ENCODE assay signal across 8 cellular contexts in the genomic region with DNA sequence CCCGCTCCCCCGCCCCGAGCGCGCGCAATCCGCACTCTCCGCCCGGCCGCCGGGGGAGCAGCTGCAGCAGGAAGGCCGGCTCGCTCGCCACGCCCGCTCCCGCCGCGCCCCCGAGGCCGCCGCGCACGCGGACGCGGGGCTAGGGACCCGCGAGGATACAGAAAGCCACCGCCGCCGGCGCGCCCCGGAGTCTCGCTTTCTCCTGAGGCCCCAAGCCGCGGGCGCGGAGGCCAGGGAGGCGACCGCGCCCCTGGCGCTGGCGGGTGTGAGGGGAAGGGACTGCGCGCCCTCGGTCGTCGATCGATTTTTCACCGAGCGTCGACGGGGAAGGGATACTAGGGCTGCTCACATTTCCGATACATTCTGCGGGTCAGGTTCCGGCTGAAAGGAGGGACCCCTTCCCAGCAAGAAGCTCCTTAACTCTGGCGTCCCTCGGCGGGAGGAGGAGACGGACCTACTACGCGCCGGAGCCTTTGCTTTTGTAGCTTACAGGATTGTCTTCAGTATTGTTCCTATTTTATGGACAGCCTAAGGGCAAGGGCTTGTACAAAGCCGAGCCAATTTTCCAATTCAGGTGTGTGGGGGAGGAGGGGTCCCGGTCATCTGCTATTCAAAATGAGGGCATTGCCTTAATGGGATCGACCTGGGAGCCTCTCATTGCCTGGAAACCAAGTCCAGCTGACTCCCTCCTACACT. TPM values are rescaled to one million over a fixed set of nuclear protein-coding genes. Genes with fewer than 3 reads are reported as not detected.
DNase-seq lines count a peak whose midpoint lies in the region; ATAC-seq and TF ChIP-seq lines count a peak whose summit lies in the region.

No MANE protein-coding gene starts in this region.

- intact Hi-C loops in naive thymus-derived CD4-positive, alpha-beta T cell (cut with micrococcal nuclease), result loop anchor here (1.0 to 5.0 kb wide), 16 partner anchors 15 to 598 kb away; a partner anchor contains a TSS

- DNase-seq in COLO668 (lab: John Stamatoyannopoulos, UW; ENCODE audit: unreplicated experiment) (peak; percentile 95), HUDEP-2 (lab: John Stamatoyannopoulos, UW; ENCODE audit: unreplicated experiment in 76 of 76) (peak in 63 of 76 experiments; percentile 6 to 84 (median 61)), OCI-M1 (lab: John Stamatoyannopoulos, UW) (peak; percentile 99), fibroblast of lung (ENCODE audit: low read depth in 2 of 2) (peak; percentile 69 to 73)
- peak; percentile 85 to 89 for DNase-seq in activated T-cell treated with anti-CD3 and anti-CD28 coated beads, Interleukin-2, amount 50 U/mL, for 72 hours
- DNase-seq in naive thymus-derived CD4-positive, alpha-beta T cell, result peak; percentile 59 to 86 (median 73)

- peaks cover 3 to 5% of the 10 kb centered on the region in 2 donors for H3K36me3 Mint-ChIP-seq in activated T-cell treated with anti-CD3 and anti-CD28 coated beads, Interleukin-2, amount 50 U/mL, for 72 hours (ENCODE audit: insufficient read depth in 2 of 2)
- H3K36me3 Mint-ChIP-seq in naive thymus-derived CD4-positive, alpha-beta T cell, result peaks cover 0 to 14% (median 0%) of the 10 kb centered on the region in 5 donors
- H3K36me3 Mint-ChIP-seq in stimulated activated memory B cell treated with anti-CD40 and anti-IgM and Interleukin-4, amounts not matched to agents 10 μg/mL and 1 μg/mL and 100 μg/mL, for 72 hours, result no peaks in the 10 kb centered on the region

- H3K9me3 Mint-ChIP-seq in activated T-cell treated with anti-CD3 and anti-CD28 coated beads, Interleukin-2, amount 50 U/mL, for 72 hours, result no peaks in the 10 kb centered on the region
- no peaks in the 10 kb centered on the region for H3K9me3 Mint-ChIP-seq in naive thymus-derived CD4-positive, alpha-beta T cell
- H3K9me3 Mint-ChIP-seq in stimulated activated memory B cell treated with anti-CD40 and anti-IgM and Interleukin-4, amounts not matched to agents 10 μg/mL and 1 μg/mL and 100 μg/mL, for 72 hours, result no peaks in the 10 kb centered on the region

- H3K27ac ChIP-seq in fibroblast of lung (ENCODE audit: insufficient read depth, low read length), result peak overlapping the region; percentile 80
- peak overlapping the region; percentile 29 for H3K27ac ChIP-seq in naive thymus-derived CD4-positive, alpha-beta T cell (ENCODE audit: low read depth, low read length)

- CTCF ChIA-PET in naive thymus-derived CD4-positive, alpha-beta T cell (lab: Charles Lee), result interaction anchor here (0.5 to 2.6 kb wide), 7 partner anchors 9 to 167 kb away, joined by 3 to 13 read pairs (median 3); no protein-coding TSS in a partner anchor

- no peak for TF ChIP-seq CTCF in fibroblast of lung (conservative IDR thresholded peaks at IDR 0.05 in 1 of 2, IDR thresholded peaks at IDR 0.05 in 1 of 2; ENCODE audit: low read depth in 1 of 2, low read length in 2 of 2)

- H4K20me1 ChIP-seq in fibroblast of lung (ENCODE audit: control insufficient read depth, extremely low read depth, insufficient read depth, low read length), result no peaks in the 10 kb centered on the region

- H3K4me3 ChIP-seq in fibroblast of lung (replicated peaks in 1 of 4; ENCODE audit: control extremely low read depth in 1 of 4, insufficient read depth in 1 of 4, low read depth in 3 of 4, low read length in 4 of 4), result peak overlapping the region; percentile 53 to 83 (median 66)
- peak overlapping the region; percentile 67 for H3K4me3 ChIP-seq in naive thymus-derived CD4-positive, alpha-beta T cell (ENCODE audit: low read length)

- peak overlapping the region; percentile 91 for H3K9ac ChIP-seq in fibroblast of lung (ENCODE audit: insufficient read depth, low read length)

- ATAC-seq in GM19468 (IDR thresholded peaks at IDR 0.05; ENCODE audit: extremely low read depth, unreplicated experiment), result peak; percentile 23
- peak in 1 of 2 donors; percentile 82 for ATAC-seq in activated T-cell treated with anti-CD3 and anti-CD28 coated beads, Interleukin-2, amount 50 U/mL, for 72 hours (replicated peaks in 1 of 2)
- peak; percentile 83 for ATAC-seq in naive thymus-derived CD4-positive, alpha-beta T cell
- peak; percentile 79 for ATAC-seq in stimulated activated memory B cell treated with anti-CD40 and anti-IgM and Interleukin-4, amounts not matched to agents 10 μg/mL and 1 μg/mL and 100 μg/mL, for 72 hours

- peak overlapping the region; percentile 11 for H2AFZ ChIP-seq in fibroblast of lung (ENCODE audit: low read length)

- peaks cover 15% of the 10 kb centered on the region for H3K4me1 ChIP-seq in fibroblast of lung (ENCODE audit: control insufficient read depth, extremely low read depth, insufficient read depth, low read length)
- H3K4me1 ChIP-seq in naive thymus-derived CD4-positive, alpha-beta T cell (ENCODE audit: control insufficient read depth in 2 of 2, insufficient read depth in 2 of 2, low read length in 2 of 2), result peaks cover 8 to 17% of the 10 kb centered on the region in 2 donors

- H3K27me3 ChIP-seq in fibroblast of lung (ENCODE audit: control insufficient read depth, insufficient read depth, low read length), result no peaks in the 10 kb centered on the region
- no peaks in the 10 kb centered on the region for H3K27me3 ChIP-seq in naive thymus-derived CD4-positive, alpha-beta T cell (ENCODE audit: control insufficient read depth in 2 of 2, insufficient read depth in 2 of 2, low read length in 2 of 2)

- peaks cover 33% of the 10 kb centered on the region for H3K27me3 Mint-ChIP-seq in activated T-cell treated with anti-CD3 and anti-CD28 coated beads, Interleukin-2, amount 50 U/mL, for 72 hours (ENCODE audit: low read depth)
- peaks cover 15 to 33% (median 22%) of the 10 kb centered on the region in 5 donors for H3K27me3 Mint-ChIP-seq in naive thymus-derived CD4-positive, alpha-beta T cell
- H3K27me3 Mint-ChIP-seq in stimulated activated memory B cell treated with anti-CD40 and anti-IgM and Interleukin-4, amounts not matched to agents 10 μg/mL and 1 μg/mL and 100 μg/mL, for 72 hours, result no peaks in the 10 kb centered on the region

- H3K79me2 ChIP-seq in fibroblast of lung (ENCODE audit: control insufficient read depth, insufficient read depth, low read length), result peaks cover 4% of the 10 kb centered on the region

- H3K4me1 Mint-ChIP-seq in activated T-cell treated with anti-CD3 and anti-CD28 coated beads, Interleukin-2, amount 50 U/mL, for 72 hours (ENCODE audit: low read depth), result peaks cover 49% of the 10 kb centered on the region
- peaks cover 21 to 65% (median 26%) of the 10 kb centered on the region in 7 donors for H3K4me1 Mint-ChIP-seq in naive thymus-derived CD4-positive, alpha-beta T cell
- H3K4me1 Mint-ChIP-seq in stimulated activated memory B cell treated with anti-CD40 and anti-IgM and Interleukin-4, amounts not matched to agents 10 μg/mL and 1 μg/mL and 100 μg/mL, for 72 hours, result peaks cover 75% of the 10 kb centered on the region

- peak overlapping the region; percentile 94 for H3K4me2 ChIP-seq in fibroblast of lung (ENCODE audit: extremely low read depth, insufficient read depth, low read length)

- H3K4me3 Mint-ChIP-seq in activated T-cell treated with anti-CD3 and anti-CD28 coated beads, Interleukin-2, amount 50 U/mL, for 72 hours, result peak overlapping the region; percentile 81 to 87
- H3K4me3 Mint-ChIP-seq in naive thymus-derived CD4-positive, alpha-beta T cell, result peak overlapping the region; percentile 76 to 90 (median 84)
- peak overlapping the region; percentile 78 for H3K4me3 Mint-ChIP-seq in stimulated activated memory B cell treated with anti-CD40 and anti-IgM and Interleukin-4, amounts not matched to agents 10 μg/mL and 1 μg/mL and 100 μg/mL, for 72 hours

- POLR2A ChIA-PET in naive thymus-derived CD4-positive, alpha-beta T cell (lab: Charles Lee), result interaction anchor here (1.0 to 1.5 kb wide), 5 partner anchors 18 to 423 kb away, joined by 3 to 5 read pairs (median 4); a partner anchor contains a TSS

- H3K36me3 ChIP-seq in fibroblast of lung (ENCODE audit: control insufficient read depth, insufficient read depth, low read length), result no peaks in the 10 kb centered on the region
- H3K36me3 ChIP-seq in naive thymus-derived CD4-positive, alpha-beta T cell (ENCODE audit: control insufficient read depth in 2 of 3, insufficient read depth in 3 of 3, low read length in 3 of 3), result no peaks in the 10 kb centered on the region

- H3K27ac Mint-ChIP-seq in activated T-cell treated with anti-CD3 and anti-CD28 coated beads, Interleukin-2, amount 50 U/mL, for 72 hours, result no peak overlapping the region
- peak overlapping the region in 8 of 9 donors; percentile 12 to 89 (median 45) for H3K27ac Mint-ChIP-seq in naive thymus-derived CD4-positive, alpha-beta T cell
- H3K27ac Mint-ChIP-seq in stimulated activated memory B cell treated with anti-CD40 and anti-IgM and Interleukin-4, amounts not matched to agents 10 μg/mL and 1 μg/mL and 100 μg/mL, for 72 hours, result peak overlapping the region; percentile 78

- H3K9me3 ChIP-seq in fibroblast of lung (ENCODE audit: control insufficient read depth, insufficient read depth, low read depth, low read length), result no peaks in the 10 kb centered on the region
- H3K9me3 ChIP-seq in naive thymus-derived CD4-positive, alpha-beta T cell (ENCODE audit: control insufficient read depth in 2 of 3, low read length in 3 of 3), result no peaks in the 10 kb centered on the region

RNA-seq across cellular contexts. Expression of a gene that starts 0.4 kb away (rescaled TPM):
- total RNA-seq in activated T-cell treated with anti-CD3 and anti-CD28 coated beads, Interleukin-2, amount 50 U/mL, for 72 hours, result 10 to 100 TPM; 48.0 to 51.7 TPM
- total RNA-seq in fibroblast of lung, result 12.8 and 14.0 TPM in 2 replicates
- 6.4 and 7.1 TPM in 2 replicates for polyA plus RNA-seq in fibroblast of lung
- polyA plus RNA-seq in fibroblast of lung (2012), result 5.3 and 8.7 TPM in 2 replicates
- polyA minus RNA-seq in fibroblast of lung (ENCODE audit: low replicate concordance), result 14.8 and 18.8 TPM in 2 replicates
- 10 to 100 TPM in 3 of 5 experiments, 1 to 10 TPM in 2; 2.5 to 42.6 (median 11.0) TPM for total RNA-seq in naive thymus-derived CD4-positive, alpha-beta T cell
- polyA plus RNA-seq in naive thymus-derived CD4-positive, alpha-beta T cell, result under 1 TPM; 0.17 to 0.46 TPM
